ENCODE assay signal across 25 cellular contexts in the genomic region with DNA sequence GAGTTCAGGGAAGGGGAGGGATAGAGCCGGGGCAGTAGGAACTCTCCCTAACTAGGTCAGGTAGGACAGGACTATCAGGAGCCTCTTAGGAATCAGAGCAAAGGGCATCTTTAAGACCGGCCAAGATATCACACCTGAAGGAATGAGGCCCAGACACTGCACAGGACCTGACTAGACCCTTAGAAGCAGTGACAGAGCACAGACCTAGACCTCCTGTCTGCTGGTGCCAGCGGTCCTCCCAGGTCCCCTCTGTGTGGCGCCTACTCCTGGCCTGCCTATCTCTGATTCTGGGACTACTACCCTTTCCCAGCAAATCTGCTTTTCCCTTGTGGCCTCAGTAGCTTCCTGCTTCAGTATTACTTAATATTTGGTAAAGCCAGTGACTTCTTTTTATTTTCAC. TPM values are rescaled to one million over a fixed set of nuclear protein-coding genes. Genes with fewer than 3 reads are reported as not detected.
"Had no signal": no experiment of that assay in that cellular context is flagged by ENCODE, and none has a peak within 500 bp of the region (broad histone marks: within the 10 kb centered on the region; RNA-seq: fewer than 3 reads in every experiment).

No MANE protein-coding gene starts in this region.

- H3K4me3 Mint-ChIP-seq: activated CD4-positive, alpha-beta memory T cell treated with anti-CD3 and anti-CD28 coated beads for 36 hours; activated CD4-positive, alpha-beta T cell treated with anti-CD3 and anti-CD28 coated beads for 36 hours; activated naive CD8-positive, alpha-beta T cell treated with anti-CD3 and anti-CD28 coated beads for 36 hours; activated T-helper 1 cell treated with anti-CD3 and anti-CD28 coated beads, Interleukin-12 subunit alpha, Interleukin-12 subunit beta, Interleukin-2, Interleukin-4 antibody, amounts not matched to agents 30 ng/mL and 10 ng/mL and 1 ng/mL, durations not matched to agents 14 hours and 24 hours and 36 hours; nephron; T-cell; WTC11 had no signal

- H3K9me3 ChIP-seq: gastrocnemius medialis had no signal

- H3K4me3 ChIP-seq: dorsolateral prefrontal cortex, esophagus squamous epithelium, gastrocnemius medialis, sigmoid colon, upper lobe of left lung had no signal

- DNase-seq: activated CD4-positive, alpha-beta memory T cell treated with anti-CD3 and anti-CD28 coated beads for 36 hours; activated CD4-positive, alpha-beta T cell treated with anti-CD3 and anti-CD28 coated beads for 36 hours; activated gamma-delta T cell; activated naive CD8-positive, alpha-beta T cell treated with anti-CD3 and anti-CD28 coated beads for 36 hours; activated T-cell treated with anti-CD3 and anti-CD28 coated beads for 4 hours; central memory CD4-positive, alpha-beta T cell; dorsolateral prefrontal cortex; esophagus squamous epithelium; gastrocnemius medialis; left ventricle myocardium superior; mammary epithelial cell; occipital lobe; posterior cingulate gyrus; sigmoid colon; stimulated activated CD4-positive, alpha-beta T cell treated with anti-CD3 and anti-CD28 coated beads, Interleukin-2, amount 100 ng/mL, for 48 hours; stimulated activated CD8-positive, alpha-beta memory T cell treated with anti-CD3 and anti-CD28 coated beads, Interleukin-4, amount 100 ng/mL, for 48 hours; stimulated activated naive CD8-positive, alpha-beta T cell treated with anti-CD3 and anti-CD28 coated beads, Interleukin-15, Interleukin-2, amounts not matched to agents 100 U/mL and 50 U/mL, for 24 hours; T-cell; T1000; upper lobe of left lung had no signal

- H3K4me1 ChIP-seq: esophagus squamous epithelium, gastrocnemius medialis, sigmoid colon, upper lobe of left lung had no signal

- H3K4me1 Mint-ChIP-seq: nephron, WTC11 had no signal

- ATAC-seq: activated CD4-positive, alpha-beta T cell treated with anti-CD3 and anti-CD28 coated beads for 36 hours; gastrocnemius medialis; left ventricle myocardium superior; stimulated activated naive CD8-positive, alpha-beta T cell treated with anti-CD3 and anti-CD28 coated beads, Interleukin-15, Interleukin-2, amounts not matched to agents 100 U/mL and 50 U/mL, for 24 hours; T-cell; WTC11 had no signal

- H3K27me3 Mint-ChIP-seq: activated CD4-positive, alpha-beta T cell treated with anti-CD3 and anti-CD28 coated beads for 36 hours; activated naive CD8-positive, alpha-beta T cell treated with anti-CD3 and anti-CD28 coated beads for 36 hours had no signal

- H3K27me3 ChIP-seq: sigmoid colon, upper lobe of left lung had no signal

- H3K27ac Mint-ChIP-seq: activated CD4-positive, alpha-beta T cell treated with anti-CD3 and anti-CD28 coated beads for 36 hours; activated naive CD8-positive, alpha-beta T cell treated with anti-CD3 and anti-CD28 coated beads for 36 hours; activated T-helper 1 cell treated with anti-CD3 and anti-CD28 coated beads, Interleukin-12 subunit alpha, Interleukin-12 subunit beta, Interleukin-2, Interleukin-4 antibody, amounts not matched to agents 30 ng/mL and 10 ng/mL and 1 ng/mL, durations not matched to agents 14 hours and 24 hours and 36 hours; nephron; WTC11 had no signal

- H3K27ac ChIP-seq: dorsolateral prefrontal cortex, esophagus squamous epithelium, gastrocnemius medialis, sigmoid colon, upper lobe of left lung had no signal

- H3K36me3 ChIP-seq: esophagus squamous epithelium, gastrocnemius medialis, sigmoid colon, upper lobe of left lung had no signal

RNA-seq across cellular contexts. Expression of gene TREML2, which starts 9.0 kb away (rescaled TPM):
- total RNA-seq: astrocyte, left ventricle myocardium superior, occipital lobe, sigmoid colon had no signal

RNA-seq across cellular contexts. Expression of gene TREML4, which starts 18.2 kb away (rescaled TPM):
- total RNA-seq: activated CD4-positive, alpha-beta memory T cell treated with anti-CD3 and anti-CD28 coated beads for 36 hours; activated CD4-positive, alpha-beta T cell treated with anti-CD3 and anti-CD28 coated beads for 36 hours; activated naive CD8-positive, alpha-beta T cell treated with anti-CD3 and anti-CD28 coated beads for 36 hours; activated T-helper 1 cell treated with anti-CD3 and anti-CD28 coated beads, Interleukin-12 subunit alpha, Interleukin-12 subunit beta, Interleukin-2, Interleukin-4 antibody, amounts not matched to agents 30 ng/mL and 10 ng/mL and 1 ng/mL, durations not matched to agents 14 hours and 24 hours and 36 hours; astrocyte; esophagus squamous epithelium; gastrocnemius medialis; left ventricle myocardium superior; mammary epithelial cell; occipital lobe; sigmoid colon; subcutaneous adipose tissue; T-cell; upper lobe of left lung; WTC11 had no signal

RNA-seq across cellular contexts. Expression of gene TREM2, which starts 47.1 kb away (rescaled TPM):
- total RNA-seq: activated CD4-positive, alpha-beta memory T cell treated with anti-CD3 and anti-CD28 coated beads for 36 hours; activated CD4-positive, alpha-beta T cell treated with anti-CD3 and anti-CD28 coated beads for 36 hours; activated naive CD8-positive, alpha-beta T cell treated with anti-CD3 and anti-CD28 coated beads for 36 hours; activated T-helper 1 cell treated with anti-CD3 and anti-CD28 coated beads, Interleukin-12 subunit alpha, Interleukin-12 subunit beta, Interleukin-2, Interleukin-4 antibody, amounts not matched to agents 30 ng/mL and 10 ng/mL and 1 ng/mL, durations not matched to agents 14 hours and 24 hours and 36 hours; astrocyte; WTC11 had no signal

RNA-seq across cellular contexts. Expression of gene TREML1, which starts 55.8 kb away (rescaled TPM):
- total RNA-seq: activated CD4-positive, alpha-beta memory T cell treated with anti-CD3 and anti-CD28 coated beads for 36 hours; activated CD4-positive, alpha-beta T cell treated with anti-CD3 and anti-CD28 coated beads for 36 hours; activated naive CD8-positive, alpha-beta T cell treated with anti-CD3 and anti-CD28 coated beads for 36 hours; activated T-helper 1 cell treated with anti-CD3 and anti-CD28 coated beads, Interleukin-12 subunit alpha, Interleukin-12 subunit beta, Interleukin-2, Interleukin-4 antibody, amounts not matched to agents 30 ng/mL and 10 ng/mL and 1 ng/mL, durations not matched to agents 14 hours and 24 hours and 36 hours; astrocyte; esophagus squamous epithelium; gastrocnemius medialis; left ventricle myocardium superior; occipital lobe; WTC11 had no signal
